ENCODE assay signal across 11 cellular contexts in genomic region chr19:16074488-16075365, GRCh38. TPM values are rescaled to one million over a fixed set of nuclear protein-coding genes. Genes with fewer than 3 reads are reported as not detected.
DNase-seq lines count a peak whose midpoint lies in the region; ATAC-seq, FAIRE-seq and TF ChIP-seq lines count a peak whose summit lies in the region.
"Had no signal": no experiment of that assay in that cellular context is flagged by ENCODE, and none has a peak within 500 bp of the region (broad histone marks: within the 10 kb centered on the region; RNA-seq: fewer than 3 reads in every experiment).

No MANE protein-coding gene starts in this region.

- H3K9me3 Mint-ChIP-seq in MCF 10A (ENCODE audit: unreplicated experiment) (no peaks in the 10 kb centered on the region), natural killer cell (no peaks in the 10 kb centered on the region)

- intact Hi-C loops in heart left ventricle (cut with DNase I) (loop anchor here in 4 of 10 donors (5.0 kb wide), 1 partner anchor 38 kb away; the partner anchor contains the start of gene RAB8A (in 4 of the 4)), left ventricle myocardium superior (cut with micrococcal nuclease) (no loop called here), MCF 10A (cut with micrococcal nuclease) (no loop called here), natural killer cell (cut with micrococcal nuclease) (loop anchor here (5.0 to 10.0 kb wide), 3 partner anchors 253 to 510 kb away; no protein-coding TSS in a partner anchor), aorta (cut with DNase I) (no loop called here)

- DNase-seq in heart left ventricle (peak in 1 of 5 donors; percentile 18), left ventricle myocardium superior (no peak), MCF 10A (ENCODE audit: unreplicated experiment) (no peak), natural killer cell (no peak), aorta (peak; percentile 40 to 60), RCC 7860 (ENCODE audit: low spot score) (no peak), HT-29 (ENCODE audit: low spot score) (no peak), SIG-M5 treated with dmso at 0.1 percent for 504 hours (lab: John Stamatoyannopoulos, UW; ENCODE audit: unreplicated experiment) (no peak)
- DNase-seq: NCI-H1417 treated with DMSO at 0.1 percent for 48 hours had no signal

- CTCF ChIA-PET in MCF 10A (lab: Yijun Ruan, JAX), result interaction anchor here (0.8 to 4.9 kb wide), 4 partner anchors 8 to 33 kb away, joined by 4 to 23 read pairs (median 6); no protein-coding TSS in a partner anchor

- H3K36me3 ChIP-seq in heart left ventricle (no peaks in the 10 kb centered on the region), aorta (ENCODE audit: control insufficient read depth in 1 of 2, insufficient read depth in 2 of 2, low read length in 1 of 2) (no peaks in the 10 kb centered on the region)

- H3K4me1 ChIP-seq in heart left ventricle (peaks cover 0 to 55% (median 34%) of the 10 kb centered on the region in 12 donors), aorta (ENCODE audit: control insufficient read depth in 1 of 2, insufficient read depth in 2 of 2, low read length in 2 of 2) (no peaks in the 10 kb centered on the region)

- H3K27me3 ChIP-seq in heart left ventricle (peaks cover 0 to 6% (median 0%) of the 10 kb centered on the region in 9 donors), aorta (ENCODE audit: control insufficient read depth in 1 of 2, insufficient read depth in 2 of 2, low read length in 1 of 2) (no peaks in the 10 kb centered on the region)

- ATAC-seq in heart left ventricle (no peak), left ventricle myocardium superior (no peak), natural killer cell (no peak), aorta (ENCODE audit: low FRiP score) (no peak)

- H3K4me1 Mint-ChIP-seq in MCF 10A (ENCODE audit: insufficient read depth, unreplicated experiment), result peaks cover 19% of the 10 kb centered on the region
- peaks cover 35 to 47% of the 10 kb centered on the region in 2 donors for H3K4me1 Mint-ChIP-seq in natural killer cell

- H3K4me3 ChIP-seq in heart left ventricle (no peak overlapping the region), aorta (ENCODE audit: low read length in 2 of 2) (no peak overlapping the region)

- BruUV-seq in MCF 10A (replicated peaks; lab: Mats Ljungman, UMichigan), result no TSS peak

- H3K9me3 ChIP-seq in heart left ventricle (no peaks in the 10 kb centered on the region), aorta (ENCODE audit: control insufficient read depth, low read length) (no peaks in the 10 kb centered on the region)

- peak overlapping the region; percentile 99 for H3K27ac Mint-ChIP-seq in MCF 10A (ENCODE audit: low read depth, unreplicated experiment)
- peak overlapping the region; percentile 89 to 94 for H3K27ac Mint-ChIP-seq in natural killer cell

- FAIRE-seq in RCC 7860 (lab: Jason Lieb, UNC), result no peak
- FAIRE-seq: D721Med, keratinocyte had no signal

- H3K27ac ChIP-seq in heart left ventricle (peak overlapping the region in 9 of 12 donors; percentile 97 to 100 (median 100)), aorta (ENCODE audit: low read depth in 1 of 2, low read length in 2 of 2) (peak overlapping the region; percentile 14 to 72)

- 93 to 98% (median 96%) methylated on average over 10 of the region's 10 CpGs for WGBS in heart left ventricle, 4 donors
- 92 to 94% methylated on average over 10 of the region's 10 CpGs for WGBS in aorta, 2 donors

- H3K27me3 Mint-ChIP-seq in MCF 10A (ENCODE audit: insufficient read depth, unreplicated experiment) (no peaks in the 10 kb centered on the region), natural killer cell (ENCODE audit: low read depth in 2 of 2) (no peaks in the 10 kb centered on the region)

- H3K36me3 Mint-ChIP-seq in MCF 10A (ENCODE audit: insufficient read depth, unreplicated experiment), result peaks cover 55% of the 10 kb centered on the region
- no peaks in the 10 kb centered on the region for H3K36me3 Mint-ChIP-seq in natural killer cell

- no peak for TF ChIP-seq POLR2A in heart left ventricle (IDR thresholded peaks at IDR 0.05)

- H3K4me3 Mint-ChIP-seq in MCF 10A (ENCODE audit: unreplicated experiment), result peak overlapping the region; percentile 71
- peak overlapping the region; percentile 87 for H3K4me3 Mint-ChIP-seq in natural killer cell

- POLR2A ChIA-PET in MCF 10A (lab: Yijun Ruan, JAX), result interaction anchor here (1.1 to 4.7 kb wide), 2 partner anchors 8 to 66 kb away, joined by 3 to 51 read pairs; no protein-coding TSS in a partner anchor

- TF ChIP-seq CTCF in heart left ventricle (IDR thresholded peaks at IDR 0.05) (no peak), MCF 10A (IDR thresholded peaks at IDR 0.05; ENCODE audit: unreplicated experiment) (no peak), natural killer cell (IDR thresholded peaks at IDR 0.05) (no peak)

RNA-seq across cellular contexts. Expression of gene TPM4, which starts 1.6 kb away (rescaled TPM):
- total RNA-seq in heart left ventricle (100 to 1,000 TPM in 3 of 9 donors, 10 to 100 TPM in 6; 49.2 to 260 (median 92.1) TPM), left ventricle myocardium superior (72.6 TPM), MCF 10A (2022) (355 and 424 TPM in 2 replicates), natural killer cell (100 to 1,000 TPM; 239 to 283 (median 266) TPM), aorta (1,000 to 10,000 TPM in 1 of 2 donors, 100 to 1,000 TPM in 1; 695 to 1,409 TPM)
- polyA plus RNA-seq in heart left ventricle (100 to 1,000 TPM in 1 of 2 donors, 10 to 100 TPM in 1; 65.0 to 175 TPM), aorta (100 to 1,000 TPM; 800 to 937 TPM)
- total RNA-seq in HT-29 (2014; rRNA removed; shearing (Covaris generic)), result 160 and 166 TPM in 2 replicates

RNA-seq across cellular contexts. Expression of gene RAB8A, which starts 37.0 kb away (rescaled TPM):
- total RNA-seq in heart left ventricle, result 10 to 100 TPM; 10.9 to 53.7 (median 23.7) TPM
- polyA plus RNA-seq in heart left ventricle, result 10 to 100 TPM in 1 of 2 donors, 1 to 10 TPM in 1; 7.8 to 32.2 TPM
- total RNA-seq in left ventricle myocardium superior, result 16.4 TPM
- total RNA-seq in MCF 10A (2022), result 41.6 and 50.1 TPM in 2 replicates
- total RNA-seq in natural killer cell, result 100 to 1,000 TPM; 137 to 161 (median 149) TPM
- 10 to 100 TPM; 51.3 to 56.7 TPM for total RNA-seq in aorta
- polyA plus RNA-seq in aorta, result 10 to 100 TPM; 17.6 to 30.3 TPM
- total RNA-seq in HT-29 (2014; rRNA removed; shearing (Covaris generic)), result 37.4 and 45.9 TPM in 2 replicates

Comparison
In these comparisons a context has a peak if more than half of its experiments do, and no peak if none do; other contexts are left out.
1. DNase-seq: peak in aorta (2 of 2); none in left ventricle myocardium superior (single experiment), MCF 10A (single experiment), natural killer cell (single experiment), RCC 7860 (single experiment), HT-29 (single experiment) and SIG-M5 treated with dmso at 0.1 percent for 504 hours (single experiment).